ENCODE assay signal across 20 cellular contexts in genomic region chr13:30926781-30927180, GRCh38. TPM values are rescaled to one million over a fixed set of nuclear protein-coding genes. Genes with fewer than 3 reads are reported as not detected.
"Had no signal": no experiment of that assay in that cellular context is flagged by ENCODE, and none has a peak within 500 bp of the region (broad histone marks: within the 10 kb centered on the region; RNA-seq: fewer than 3 reads in every experiment).

No MANE protein-coding gene starts in this region.

- H3K36me3 Mint-ChIP-seq: immature natural killer cell; naive thymus-derived CD8-positive, alpha-beta T cell; type B pancreatic cell had no signal

- H3K27ac Mint-ChIP-seq: immature natural killer cell; naive thymus-derived CD8-positive, alpha-beta T cell; type B pancreatic cell had no signal

- H3K4me3 Mint-ChIP-seq: immature natural killer cell; naive thymus-derived CD8-positive, alpha-beta T cell; type B pancreatic cell had no signal

- DNase-seq: dorsolateral prefrontal cortex; effector CD8-positive, alpha-beta T cell; immature natural killer cell; mucosa of descending colon; naive thymus-derived CD8-positive, alpha-beta T cell; posterior cingulate gyrus; right cardiac atrium; small intestine; stimulated activated CD4-positive, alpha-beta T cell treated with anti-CD3 and anti-CD28 coated beads, Interleukin-12 subunit alpha, Interleukin-12 subunit beta, amount 100 ng/mL, for 4 hours; stimulated activated naive CD4-positive, alpha-beta T cell; thyroid gland had no signal

- H3K4me3 ChIP-seq: coronary artery, dorsolateral prefrontal cortex, mucosa of descending colon, suprapubic skin, thyroid gland had no signal

- ATAC-seq: esophagus mucosa; mucosa of descending colon; naive thymus-derived CD8-positive, alpha-beta T cell; right cardiac atrium had no signal

- H3K9me3 Mint-ChIP-seq: immature natural killer cell; naive thymus-derived CD8-positive, alpha-beta T cell had no signal

RNA-seq across cellular contexts. Expression of gene TEX26, which starts 5.7 kb away (rescaled TPM):
- total RNA-seq: esophagus mucosa; kidney epithelial cell; liver; lung microvascular endothelial cell; mucosa of descending colon; naive thymus-derived CD8-positive, alpha-beta T cell; osteocyte; right cardiac atrium; suprapubic skin had no signal
- polyA plus RNA-seq: immature natural killer cell; naive thymus-derived CD8-positive, alpha-beta T cell; neural cell; small intestine had no signal

RNA-seq across cellular contexts. Expression of gene MEDAG, which starts 20.7 kb away (rescaled TPM):
- total RNA-seq: naive thymus-derived CD8-positive, alpha-beta T cell had no signal
- polyA plus RNA-seq: immature natural killer cell; naive thymus-derived CD8-positive, alpha-beta T cell; neural cell had no signal
